ENCODE assay signal across 9 cellular contexts in the genomic region with DNA sequence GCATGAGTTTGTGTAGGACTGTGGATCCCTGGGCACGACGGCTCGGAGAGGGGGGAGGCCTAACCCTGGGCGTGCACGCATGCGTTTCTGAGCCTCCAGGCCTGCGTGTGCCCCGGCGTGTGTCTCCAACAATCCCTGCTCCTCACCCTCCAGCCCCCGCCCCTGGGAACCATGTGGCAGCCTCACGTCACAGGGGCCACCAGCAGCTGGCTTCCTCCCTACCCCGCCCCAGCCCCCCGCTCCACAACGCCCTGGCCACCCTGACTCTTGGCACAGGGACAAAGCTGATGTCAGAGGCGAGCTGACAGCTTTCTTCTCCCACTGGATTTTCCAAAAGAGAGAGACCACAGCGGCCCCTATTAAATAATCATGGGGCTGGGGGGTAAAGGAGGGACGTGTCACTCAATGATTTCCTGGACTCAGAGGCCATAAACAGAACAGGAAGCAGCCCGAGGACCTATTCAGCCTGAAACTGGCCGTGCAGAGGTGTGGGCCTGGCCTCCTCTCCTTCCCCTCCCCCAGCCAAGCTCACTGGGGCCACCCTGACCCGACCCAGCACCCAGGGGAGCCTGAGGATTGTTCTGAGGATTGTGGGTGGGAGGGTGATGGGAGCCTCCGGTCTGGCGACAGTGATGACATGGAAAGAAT. TPM values are rescaled to one million over a fixed set of nuclear protein-coding genes. Genes with fewer than 3 reads are reported as not detected.
DNase-seq lines count a peak whose midpoint lies in the region; ATAC-seq and TF ChIP-seq lines count a peak whose summit lies in the region.
"Had no signal": no experiment of that assay in that cellular context is flagged by ENCODE, and none has a peak within 500 bp of the region (broad histone marks: within the 10 kb centered on the region; RNA-seq: fewer than 3 reads in every experiment).

No MANE protein-coding gene starts in this region.

- H3K4me3 ChIP-seq in HCT116 (replicated peaks in 1 of 2; ENCODE audit: low read depth in 1 of 2, low read length in 2 of 2): peak overlapping the region; percentile 17 to 42
- H3K4me3 ChIP-seq in OCI-LY3 (ENCODE audit: low read length): no peak overlapping the region
- no peak overlapping the region for H3K4me3 ChIP-seq in gastroesophageal sphincter

- no peak for DNase-seq in HCT116 (ENCODE audit: low read depth, low spot score)
- DNase-seq in sciatic nerve (ENCODE audit: low spot score): peak; percentile 86
- no peak for DNase-seq in glutamatergic neuron
- DNase-seq in GF-D8 (lab: John Stamatoyannopoulos, UW): no peak
- DNase-seq in activated T-cell treated with anti-CD3 and anti-CD28 coated beads, Interleukin-2, amount 50 U/mL, for 4 hours: no peak

- H2AFZ ChIP-seq in HCT116 (ENCODE audit: low read depth, low read length, poor library complexity, severe bottlenecking) (no peak overlapping the region), OCI-LY3 (ENCODE audit: low read depth, low read length) (peak overlapping the region; percentile 6; the same call in 1 of the 2 replicates)
- H2AFZ ChIP-seq: parathyroid adenoma had no signal

- H3K4me3 Mint-ChIP-seq in glutamatergic neuron (ENCODE audit: unreplicated experiment): no peak overlapping the region
- no peak overlapping the region for H3K4me3 Mint-ChIP-seq in activated T-cell treated with anti-CD3 and anti-CD28 coated beads, Interleukin-2, amount 50 U/mL, for 4 hours

- H3K4me1 Mint-ChIP-seq in glutamatergic neuron (ENCODE audit: low read depth, unreplicated experiment): peaks cover 4% of the 10 kb centered on the region
- peaks cover 21% of the 10 kb centered on the region for H3K4me1 Mint-ChIP-seq in activated T-cell treated with anti-CD3 and anti-CD28 coated beads, Interleukin-2, amount 50 U/mL, for 4 hours (ENCODE audit: low read depth)

- H3K9me3 Mint-ChIP-seq in glutamatergic neuron (ENCODE audit: unreplicated experiment): peaks cover 2% of the 10 kb centered on the region
- H3K9me3 Mint-ChIP-seq in activated T-cell treated with anti-CD3 and anti-CD28 coated beads, Interleukin-2, amount 50 U/mL, for 4 hours: no peaks in the 10 kb centered on the region

- H3K9ac ChIP-seq in HCT116 (ENCODE audit: low read length): peak overlapping the region; percentile 84
- no peak overlapping the region for H3K9ac ChIP-seq in OCI-LY3 (ENCODE audit: low read length)
- H3K9ac ChIP-seq: parathyroid adenoma had no signal

- no peak for TF ChIP-seq RAD21 in HCT116 (IDR thresholded peaks at IDR 0.05; ENCODE audit: low read depth)

- H3K4me1 ChIP-seq in HCT116 (ENCODE audit: control insufficient read depth in 1 of 2, insufficient read depth in 2 of 2, low read length in 2 of 2) (peaks cover 69 to 100% of the 10 kb centered on the region in 2 experiments), OCI-LY3 (ENCODE audit: low read length) (peaks cover 55% of the 10 kb centered on the region), gastroesophageal sphincter (peaks cover 0 to 29% (median 10%) of the 10 kb centered on the region in 3 donors)
- H3K4me1 ChIP-seq: parathyroid adenoma had no signal

- ATAC-seq in HCT116 (peak; percentile 21), gastroesophageal sphincter (peak; percentile 22), sciatic nerve (peak; percentile 26), HG02798 (IDR thresholded peaks at IDR 0.05; ENCODE audit: poor library complexity, unreplicated experiment) (no peak)
- ATAC-seq in activated T-cell treated with anti-CD3 and anti-CD28 coated beads, Interleukin-2, amount 50 U/mL, for 4 hours: no peak

- peak overlapping the region; percentile 90 for H3K27ac ChIP-seq in HCT116 (ENCODE audit: low read depth, low read length)
- no peak overlapping the region for H3K27ac ChIP-seq in OCI-LY3 (ENCODE audit: low read length)
- peak overlapping the region in 3 of 4 donors; percentile 6 to 43 (median 14) for H3K27ac ChIP-seq in gastroesophageal sphincter
- H3K27ac ChIP-seq: parathyroid adenoma had no signal

- H4K20me1 ChIP-seq in HCT116 (ENCODE audit: insufficient read depth): no peaks in the 10 kb centered on the region
- H4K20me1 ChIP-seq in OCI-LY3 (ENCODE audit: insufficient read depth, low read length): no peaks in the 10 kb centered on the region

- WGBS in gastroesophageal sphincter (ENCODE audit: low coverage in 1 of 2), 2 donors: 10 to 60% methylated on average over 1 to 4 of the region's 22 CpGs

- H3K79me2 ChIP-seq in HCT116 (ENCODE audit: insufficient read depth, low read length) (peaks cover 92% of the 10 kb centered on the region), OCI-LY3 (ENCODE audit: low read length) (no peaks in the 10 kb centered on the region)
- H3K79me2 ChIP-seq: parathyroid adenoma had no signal

- TF ChIP-seq POLR2A in HCT116 (IDR thresholded peaks at IDR 0.05; ENCODE audit: borderline replicate concordance, extremely low read depth, insufficient read depth, insufficient read length) (no peak), gastroesophageal sphincter (IDR thresholded peaks at IDR 0.05) (no peak)

- RAD21 ChIA-PET in HCT116 (lab: Charles Lee; ENCODE audit: low non-redundant PET in 1 of 2, low total read pairs in 2 of 2, uncharacterized antibody in 2 of 2, unreplicated experiment in 2 of 2): interaction anchor here (0.7 to 1.8 kb wide), 5 partner anchors 15 to 145 kb away, joined by 3 to 8 read pairs (median 4); no protein-coding TSS in a partner anchor

- H3K9me3 ChIP-seq in HCT116 (ENCODE audit: control insufficient read depth in 1 of 2, insufficient read depth in 1 of 2, low read depth in 1 of 2, low read length in 2 of 2) (no peaks in the 10 kb centered on the region), OCI-LY3 (ENCODE audit: insufficient read depth, low read length) (no peaks in the 10 kb centered on the region), gastroesophageal sphincter (no peaks in the 10 kb centered on the region)

- TF ChIP-seq CTCF in HCT116 (IDR thresholded peaks at IDR 0.05 in 2 of 3, conservative IDR thresholded peaks at IDR 0.05 in 1 of 3; ENCODE audit: borderline replicate concordance in 1 of 3, insufficient read depth in 1 of 3, low read depth in 2 of 3, low read length in 2 of 3): no peak
- no peak for TF ChIP-seq CTCF in OCI-LY3 (IDR thresholded peaks at IDR 0.05; ENCODE audit: low read depth, low read length)
- TF ChIP-seq CTCF in gastroesophageal sphincter (IDR thresholded peaks at IDR 0.05): no peak
- no peak for TF ChIP-seq CTCF in glutamatergic neuron (IDR thresholded peaks at IDR 0.05; ENCODE audit: partially characterized antibody, unreplicated experiment)

- H3K4me2 ChIP-seq in HCT116 (ENCODE audit: low read length): peak overlapping the region; percentile 96
- H3K4me2 ChIP-seq in OCI-LY3 (ENCODE audit: low read length): peak overlapping the region; percentile 35

- no TSS peak for BruUV-seq in HCT116 (replicated peaks; lab: Mats Ljungman, UMichigan)

- H3K27me3 ChIP-seq in HCT116 (ENCODE audit: insufficient read depth, low read length) (no peaks in the 10 kb centered on the region), OCI-LY3 (ENCODE audit: low read depth, low read length) (no peaks in the 10 kb centered on the region), gastroesophageal sphincter (peaks cover 21% of the 10 kb centered on the region)

- H3K27ac Mint-ChIP-seq in glutamatergic neuron (ENCODE audit: unreplicated experiment): no peak overlapping the region

- CTCF ChIA-PET in HCT116 (lab: Charles Lee): interaction anchor here (1.2 to 2.4 kb wide), 4 partner anchors 35 to 147 kb away, joined by 3 to 8 read pairs (median 6); a partner anchor contains a TSS

- peaks cover 0 to 14% of the 10 kb centered on the region in 2 experiments; a peak in 1 of 4 replicates for H3K36me3 ChIP-seq in HCT116 (ENCODE audit: control insufficient read depth in 1 of 2, insufficient read depth in 2 of 2, low read length in 2 of 2)
- no peaks in the 10 kb centered on the region for H3K36me3 ChIP-seq in OCI-LY3 (replicated peaks; ENCODE audit: low read depth, low read length)
- H3K36me3 ChIP-seq in gastroesophageal sphincter: no peaks in the 10 kb centered on the region

- H3K9me2 ChIP-seq in HCT116 (ENCODE audit: insufficient read depth): no peaks in the 10 kb centered on the region

- no peaks in the 10 kb centered on the region for H3K36me3 Mint-ChIP-seq in glutamatergic neuron (ENCODE audit: unreplicated experiment)
- no peaks in the 10 kb centered on the region for H3K36me3 Mint-ChIP-seq in activated T-cell treated with anti-CD3 and anti-CD28 coated beads, Interleukin-2, amount 50 U/mL, for 4 hours (ENCODE audit: insufficient read depth)

- no peak for TF ChIP-seq EP300 in gastroesophageal sphincter (IDR thresholded peaks at IDR 0.05)

- intact Hi-C loops in HCT116 (cut with micrococcal nuclease): loop anchor here (1.0 to 5.0 kb wide), 2 partner anchors 43 to 56 kb away; no protein-coding TSS in a partner anchor
- intact Hi-C loops in sciatic nerve (cut with DNase I): no loop called here

- POLR2A ChIA-PET in HCT116 (lab: Charles Lee): interaction anchor here (0.6 to 2.4 kb wide), 15 partner anchors 10 to 301 kb away, joined by 3 to 22 read pairs (median 3); a partner anchor contains a TSS

- H3K27me3 Mint-ChIP-seq in glutamatergic neuron (ENCODE audit: unreplicated experiment): peaks cover 2% of the 10 kb centered on the region
- H3K27me3 Mint-ChIP-seq in activated T-cell treated with anti-CD3 and anti-CD28 coated beads, Interleukin-2, amount 50 U/mL, for 4 hours (ENCODE audit: low read depth): no peaks in the 10 kb centered on the region

TF ChIP-seq in HCT116, 20 proteins besides CTCF, POLR2A, EP300 and RAD21 (continues in another document):
- no peak for TF ChIP-seq ZNF274 (IDR thresholded peaks at IDR 0.05; ENCODE audit: low read depth, low read length)
- TF ChIP-seq CBX3 (IDR thresholded peaks at IDR 0.05; ENCODE audit: low read depth): no peak
- TF ChIP-seq, protein P1, sequence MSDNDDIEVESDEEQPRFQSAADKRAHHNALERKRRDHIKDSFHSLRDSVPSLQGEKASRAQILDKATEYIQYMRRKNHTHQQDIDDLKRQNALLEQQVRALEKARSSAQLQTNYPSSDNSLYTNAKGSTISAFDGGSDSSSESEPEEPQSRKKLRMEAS (IDR thresholded peaks at IDR 0.05): no peak

RNA-seq across cellular contexts. Expression of a gene that starts 6.8 kb away (rescaled TPM):
- total RNA-seq in HCT116 (2021; ENCODE audit: unreplicated experiment) (75.4 TPM), gastroesophageal sphincter (10 to 100 TPM in 1 of 4 donors, under 1 TPM in 2, not detected in 1; 0.58 to 15.8 (median 0.59) TPM), sciatic nerve (3.2 TPM), glutamatergic neuron (ENCODE audit: unreplicated experiment) (0.29 TPM)
- 105 and 129 TPM in 2 replicates for polyA plus RNA-seq in HCT116 (2012)
- 100 to 1,000 TPM; 226 to 440 (median 307) TPM for total RNA-seq in activated T-cell treated with anti-CD3 and anti-CD28 coated beads, Interleukin-2, amount 50 U/mL, for 4 hours

RNA-seq across cellular contexts. Expression of a gene that starts 13.3 kb away (rescaled TPM):
- total RNA-seq in HCT116 (2021; ENCODE audit: unreplicated experiment) (not detected), gastroesophageal sphincter (1 to 10 TPM in 2 of 4 donors, not detected in 2; 4.1 to 7.7 TPM), sciatic nerve (6.4 TPM), glutamatergic neuron (ENCODE audit: unreplicated experiment) (not detected)
- 0.04 and 0.05 TPM in 2 replicates for polyA plus RNA-seq in HCT116 (2012)
- total RNA-seq in activated T-cell treated with anti-CD3 and anti-CD28 coated beads, Interleukin-2, amount 50 U/mL, for 4 hours: 10 to 100 TPM; 18.4 to 30.7 (median 22.2) TPM

RNA-seq across cellular contexts. Expression of a gene that starts 36.0 kb away (rescaled TPM):
- total RNA-seq in HCT116 (2021; ENCODE audit: unreplicated experiment): 6.5 TPM
- polyA plus RNA-seq in HCT116 (2012): 5.2 and 5.6 TPM in 2 replicates
- 10 to 100 TPM; 12.9 to 17.1 (median 16.2) TPM for total RNA-seq in gastroesophageal sphincter
- 15.9 TPM for total RNA-seq in sciatic nerve
- total RNA-seq in glutamatergic neuron (ENCODE audit: unreplicated experiment): 4.5 TPM
- total RNA-seq in activated T-cell treated with anti-CD3 and anti-CD28 coated beads, Interleukin-2, amount 50 U/mL, for 4 hours: 1 to 10 TPM; 1.1 to 2.9 (median 2.4) TPM

Comparison
In these comparisons a context has a peak if more than half of its experiments do, and no peak if none do; other contexts are left out.
1. ATAC-seq: peak in HCT116 (single experiment), gastroesophageal sphincter (single experiment) and sciatic nerve (single experiment); none in activated T-cell treated with anti-CD3 and anti-CD28 coated beads, Interleukin-2, amount 50 U/mL, for 4 hours (0 of 2) and HG02798 (single experiment).
2. H3K4me3 ChIP-seq: peak in HCT116 (2 of 2); none in OCI-LY3 (single experiment) and gastroesophageal sphincter (0 of 2).